In genomic region chr12:24555730-24556129, GRCh38 we compare ENCODE assay signal across 15 cellular contexts.
DNase-seq lines count a peak whose midpoint lies in the region; ATAC-seq, FAIRE-seq and TF ChIP-seq lines count a peak whose summit lies in the region.
"Had no signal": no experiment of that assay in that cellular context is flagged by ENCODE, and none has a peak within 500 bp of the region (broad histone marks: within the 10 kb centered on the region; RNA-seq: fewer than 3 reads in every experiment).

No MANE protein-coding gene starts in this region.

- H3F3A ChIP-seq in Loucy (ENCODE audit: low read depth) = no peaks in the 10 kb centered on the region

- H3K4me3 ChIP-seq in HEK293 (ENCODE audit: low read depth, low read length) (no peak overlapping the region), Loucy (ENCODE audit: low read length, poor library complexity, severe bottlenecking) (peak overlapping the region; percentile 21), tibial artery (no peak overlapping the region), small intestine (ENCODE audit: low read depth in 1 of 2, low read length in 2 of 2) (no peak overlapping the region), right cardiac atrium (ENCODE audit: low read length) (no peak overlapping the region), left ventricle myocardium inferior (no peak overlapping the region)

- DNase-seq in OCI-M1 (lab: John Stamatoyannopoulos, UW) (peak; percentile 30), tibial artery (no peak), small intestine (no peak), right cardiac atrium (no peak), left ventricle myocardium inferior (no peak)
- DNase-seq: C1 segment of cervical spinal cord; Calu3; CD4-positive, alpha-beta T cell; DMS 273 treated with DMSO at 0.1 percent for 48 hours; GOT3; H9 had no signal

- no peaks in the 10 kb centered on the region for H3K9me2 ChIP-seq in Loucy (replicated peaks; ENCODE audit: low read depth, low read length)

- H3K9me3 ChIP-seq in HEK293 (ENCODE audit: control insufficient read depth, insufficient read depth, low read depth, low read length) = no peaks in the 10 kb centered on the region
- no peaks in the 10 kb centered on the region for H3K9me3 ChIP-seq in Loucy (ENCODE audit: insufficient read depth, low read depth, low read length)
- no peaks in the 10 kb centered on the region for H3K9me3 ChIP-seq in tibial artery
- H3K9me3 ChIP-seq in small intestine (ENCODE audit: control insufficient read depth, low read depth) = no peaks in the 10 kb centered on the region
- H3K9me3 ChIP-seq in right cardiac atrium (ENCODE audit: control insufficient read depth, low read length) = no peaks in the 10 kb centered on the region
- H3K9me3 ChIP-seq in left ventricle myocardium inferior (replicated peaks) = no peaks in the 10 kb centered on the region

- H3K4me1 ChIP-seq in HEK293 (ENCODE audit: control insufficient read depth, insufficient read depth, low read length) = peaks cover 18% of the 10 kb centered on the region
- H3K4me1 ChIP-seq in Loucy (ENCODE audit: insufficient read depth, low read length, poor library complexity, severe bottlenecking) = peaks cover 56% of the 10 kb centered on the region
- peaks cover 0 to 91% (median 19%) of the 10 kb centered on the region in 4 donors for H3K4me1 ChIP-seq in tibial artery
- H3K4me1 ChIP-seq in small intestine (ENCODE audit: control insufficient read depth in 2 of 2, insufficient read depth in 1 of 2, low read depth in 1 of 2, low read length in 1 of 2) = no peaks in the 10 kb centered on the region
- H3K4me1 ChIP-seq in right cardiac atrium (ENCODE audit: control insufficient read depth, insufficient read depth, low read length) = no peaks in the 10 kb centered on the region
- H3K4me1 ChIP-seq in left ventricle myocardium inferior = peaks cover 6% of the 10 kb centered on the region

- H3K4me2 ChIP-seq in Loucy (ENCODE audit: low read depth, low read length, poor library complexity, severe bottlenecking) = peak overlapping the region; percentile 59

- peaks cover 87% of the 10 kb centered on the region for H3K79me2 ChIP-seq in Loucy (ENCODE audit: insufficient read depth, low read length)

- H3K27ac ChIP-seq in HEK293 (ENCODE audit: extremely low read depth, low read depth, low read length) (no peak overlapping the region), tibial artery (peak overlapping the region; percentile 20 to 92), small intestine (ENCODE audit: low read depth in 1 of 2, low read length in 1 of 2) (no peak overlapping the region), right cardiac atrium (ENCODE audit: low read length) (no peak overlapping the region), left ventricle myocardium inferior (replicated peaks) (no peak overlapping the region)

- no peaks in the 10 kb centered on the region for H3K27me3 ChIP-seq in Loucy (ENCODE audit: insufficient read depth, low read length, poor library complexity, severe bottlenecking)
- no peaks in the 10 kb centered on the region for H3K27me3 ChIP-seq in tibial artery
- no peaks in the 10 kb centered on the region for H3K27me3 ChIP-seq in small intestine (ENCODE audit: control insufficient read depth in 2 of 2, insufficient read depth in 2 of 2, low read length in 2 of 2)
- no peaks in the 10 kb centered on the region for H3K27me3 ChIP-seq in right cardiac atrium (ENCODE audit: control insufficient read depth, insufficient read depth)
- peaks cover 9% of the 10 kb centered on the region for H3K27me3 ChIP-seq in left ventricle myocardium inferior (ENCODE audit: low read depth)

- H3K36me3 ChIP-seq in HEK293 (ENCODE audit: control insufficient read depth in 2 of 2, insufficient read depth in 1 of 2, low read length in 2 of 2) = no peaks in the 10 kb centered on the region
- no peaks in the 10 kb centered on the region for H3K36me3 ChIP-seq in Loucy (ENCODE audit: insufficient read depth, low read length)
- H3K36me3 ChIP-seq in tibial artery = no peaks in the 10 kb centered on the region
- no peaks in the 10 kb centered on the region for H3K36me3 ChIP-seq in small intestine (ENCODE audit: control insufficient read depth in 2 of 2, insufficient read depth in 2 of 2, low read length in 2 of 2)
- no peaks in the 10 kb centered on the region for H3K36me3 ChIP-seq in left ventricle myocardium inferior

- intact Hi-C loops in tibial artery (cut with DNase I; ENCODE audit: low total_unique reads) = no loop called here
- intact Hi-C loops in right cardiac atrium (cut with DNase I) = no loop called here
- intact Hi-C loops in left ventricle myocardium inferior (cut with micrococcal nuclease) = no loop called here

- 56 to 75% (median 67%) methylated on average over 2 of the region's 2 CpGs for WGBS in small intestine, 3 donors
- 67% methylated on average over 2 of the region's 2 CpGs for WGBS in right cardiac atrium

- no peak for FAIRE-seq in small intestine (lab: Jason Lieb, UNC)
- FAIRE-seq: A204.1, GM18507 had no signal

- POLR2A ChIA-PET in HEK293 (lab: Yijun Ruan, JAX) = no interaction called here

- H3K9ac ChIP-seq in Loucy (ENCODE audit: low read depth, low read length, poor library complexity, severe bottlenecking) = peak overlapping the region; percentile 12

- H4K20me1 ChIP-seq in Loucy (ENCODE audit: insufficient read depth, low read length, poor library complexity, severe bottlenecking) = no peaks in the 10 kb centered on the region

- ATAC-seq in right cardiac atrium = no peak

- CTCF ChIA-PET in HEK293 (lab: Yijun Ruan, JAX) = no interaction called here

- H2AFZ ChIP-seq in Loucy (ENCODE audit: low read length) = no peak overlapping the region

- TF ChIP-seq CTCF in HEK293 (tag by site-specific recombination; IDR thresholded peaks at IDR 0.05) (no peak), Loucy (conservative IDR thresholded peaks at IDR 0.05; ENCODE audit: low read length) (no peak), tibial artery (IDR thresholded peaks at IDR 0.05) (no peak), left ventricle myocardium inferior (IDR thresholded peaks at IDR 0.05; ENCODE audit: borderline replicate concordance) (no peak)

TF ChIP-seq in HEK293, 187 proteins besides CTCF, POLR2A, EP300 and RAD21:
- peak; percentile 56; the same call in 1 of the 2 replicates for TF ChIP-seq ZBTB6 (tag by site-specific recombination; IDR thresholded peaks at IDR 0.05)
- no peak for TF ChIP-seq ZNF114 (tag by site-specific recombination; IDR thresholded peaks at IDR 0.05)
- TF ChIP-seq ZIC2 (tag by site-specific recombination; IDR thresholded peaks at IDR 0.05) = no peak

Comparison
In these comparisons a context has a peak if more than half of its experiments do, and no peak if none do; other contexts are left out.
1. H3K27ac ChIP-seq: peak in tibial artery (2 of 2); none in HEK293 (single experiment), small intestine (0 of 2), right cardiac atrium (single experiment) and left ventricle myocardium inferior (single experiment).